24 cellular contexts compared by ENCODE assay signal in the genomic region with DNA sequence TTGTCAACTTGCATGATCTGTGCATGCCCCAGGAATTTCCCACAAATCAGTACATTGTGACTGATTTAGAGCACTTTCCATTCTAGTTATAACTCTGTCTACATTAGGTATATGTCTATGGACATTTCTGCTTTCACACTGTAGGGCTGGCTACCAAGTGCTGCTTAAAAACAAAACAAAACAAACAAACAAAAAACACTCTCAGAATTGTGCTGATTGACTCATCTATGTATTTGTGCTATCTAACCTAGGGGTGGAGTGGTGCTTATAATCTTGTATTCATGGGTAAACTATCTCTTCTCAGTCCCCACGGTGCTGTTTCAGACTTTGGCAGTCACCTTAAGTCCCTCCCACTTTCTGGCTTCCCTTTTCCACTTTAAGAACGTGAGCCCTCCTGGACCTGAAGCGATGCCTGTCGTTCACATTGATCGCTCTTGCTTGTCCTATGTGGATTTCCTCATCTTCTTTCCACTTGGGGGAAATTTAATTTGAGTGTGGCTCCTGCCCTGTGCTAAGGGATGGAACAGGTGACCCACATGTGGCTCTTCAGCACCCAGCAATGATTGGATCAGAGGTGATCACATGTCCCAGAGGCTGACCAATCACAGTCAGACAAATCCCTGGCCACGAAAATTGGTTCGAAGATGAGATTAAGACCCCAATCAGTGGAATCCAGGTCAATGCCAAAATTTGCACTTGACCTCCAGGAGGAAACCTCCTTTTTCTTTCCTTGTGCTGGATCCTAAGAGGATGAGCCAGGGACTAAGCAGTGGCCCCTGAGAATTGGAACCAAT. TPM values are rescaled to one million over a fixed set of nuclear protein-coding genes. Genes with fewer than 3 reads are reported as not detected.
DNase-seq lines count a peak whose midpoint lies in the region; ATAC-seq, FAIRE-seq and TF ChIP-seq lines count a peak whose summit lies in the region.
"Had no signal": no experiment of that assay in that cellular context is flagged by ENCODE, and none has a peak within 500 bp of the region (broad histone marks: within the 10 kb centered on the region; RNA-seq: fewer than 3 reads in every experiment).

No MANE protein-coding gene starts in this region.

- DNase-seq in bronchial epithelial cell (ENCODE audit: low read depth) (no peak), activated gamma-delta T cell (lab: John Stamatoyannopoulos, UW) (no peak), HFFc6 (no peak), NCI-H2196 (lab: John Stamatoyannopoulos, UW; ENCODE audit: unreplicated experiment) (no peak)
- no peak for DNase-seq in stimulated activated CD4-positive, alpha-beta T cell treated with anti-CD3 and anti-CD28 coated beads, Interleukin-4, amount 100 ng/mL, for 4 hours
- DNase-seq: activated naive CD4-positive, alpha-beta T cell; COR-L47; glutamatergic neuron; MG63; NCI-H2107; NCI-H774; right cardiac atrium; stimulated activated CD4-positive, alpha-beta T cell treated with anti-CD3 and anti-CD28 coated beads, Interleukin-1b, Interleukin-23, amount 100 ng/mL, for 48 hours; T-cell had no signal

- TF ChIP-seq POLR2A in GM18505 (IDR thresholded peaks at IDR 0.05; ENCODE audit: borderline replicate concordance, extremely low read depth, insufficient read depth, insufficient read length) = no peak

- no peaks in the 10 kb centered on the region for H3K36me3 ChIP-seq in bronchial epithelial cell (ENCODE audit: control insufficient read depth, insufficient read depth, low read length)
- H3K36me3 ChIP-seq: MG63, tibial nerve had no signal

- FAIRE-seq in bronchial epithelial cell (lab: Jason Lieb, UNC) = peak; percentile 52
- FAIRE-seq: astrocyte, G401.6, islet of Langerhans, RCC 7860 had no signal

- H3K36me3 Mint-ChIP-seq in HFFc6 (ENCODE audit: low read depth) = no peaks in the 10 kb centered on the region
- H3K36me3 Mint-ChIP-seq: T-cell had no signal

- H3K27me3 ChIP-seq in bronchial epithelial cell (ENCODE audit: control insufficient read depth, insufficient read depth, low read length) = no peaks in the 10 kb centered on the region
- H3K27me3 ChIP-seq: tibial nerve had no signal

- no peak overlapping the region for H3K4me3 Mint-ChIP-seq in HFFc6
- H3K4me3 Mint-ChIP-seq: dendritic cell treated with granulocyte-macrophage colony-stimulating factor and Interleukin-4, amounts not matched to agents 40 ng/mL and 50 ng/mL, for 4 days; T-cell had no signal

- H3K27me3 Mint-ChIP-seq in HFFc6 (ENCODE audit: insufficient read depth) = peaks cover 4% of the 10 kb centered on the region; the same call in 1 of the 2 replicates

- TF ChIP-seq CTCF in bronchial epithelial cell (IDR thresholded peaks at IDR 0.05; ENCODE audit: insufficient read depth, low read length, severe bottlenecking) (no peak), HFFc6 (IDR thresholded peaks at IDR 0.05) (no peak)

- ATAC-seq in GM18505 (IDR thresholded peaks at IDR 0.05; ENCODE audit: unreplicated experiment) (peak; percentile 70), GM21515 (IDR thresholded peaks at IDR 0.05; ENCODE audit: unreplicated experiment) (peak; percentile 70), HG03039 (IDR thresholded peaks at IDR 0.05; ENCODE audit: unreplicated experiment) (peak; percentile 89)
- ATAC-seq: esophagus mucosa, right cardiac atrium, T-cell had no signal

- H3K27ac Mint-ChIP-seq in HFFc6 = no peak overlapping the region
- H3K27ac Mint-ChIP-seq: dendritic cell treated with granulocyte-macrophage colony-stimulating factor and Interleukin-4, amounts not matched to agents 40 ng/mL and 50 ng/mL, for 4 days; T-cell had no signal

- H3K9me3 Mint-ChIP-seq in HFFc6 = no peaks in the 10 kb centered on the region
- H3K9me3 Mint-ChIP-seq: T-cell had no signal

- no peak overlapping the region for H3K4me3 ChIP-seq in bronchial epithelial cell (ENCODE audit: low read depth, low read length)
- H3K4me3 ChIP-seq: MG63, tibial nerve had no signal

- no peaks in the 10 kb centered on the region for H3K4me1 Mint-ChIP-seq in HFFc6 (ENCODE audit: low read depth)
- H3K4me1 Mint-ChIP-seq: T-cell had no signal

RNA-seq across cellular contexts. Expression of a gene that starts 23.9 kb away (rescaled TPM):
- total RNA-seq in bronchial epithelial cell = not detected in 2 replicates
- total RNA-seq in HFFc6 (2021; fragmentation: NEBNext Ultra II Directional; extraction: Animal tissue kit (Norgen Biotek cat#: 25700)) = not detected
- total RNA-seq: esophagus mucosa, right cardiac atrium had no signal

RNA-seq across cellular contexts. Expression of a gene that starts 52.3 kb away (rescaled TPM):
- total RNA-seq in bronchial epithelial cell = under 0.01 and 0.13 TPM in 2 replicates
- total RNA-seq in HFFc6 (2021; fragmentation: NEBNext Ultra II Directional; extraction: Animal tissue kit (Norgen Biotek cat#: 25700)) = under 1 TPM; 0.14 to 0.38 (median 0.32) TPM
